In genomic region chr2:189783927-189784867, GRCh38 we compare ENCODE assay signal across 8 cellular contexts. TPM values are rescaled to one million over a fixed set of nuclear protein-coding genes. Genes with fewer than 3 reads are reported as not detected.
DNase-seq lines count a peak whose midpoint lies in the region; ATAC-seq lines count a peak whose summit lies in the region.

TSS of gene ORMDL1 (minus strand) at chr2:189784339. CDS start at chr2:189782595, 1,744 bp downstream.
TSS of gene PMS1 (plus strand) at chr2:189784450. CDS start at chr2:189791810, 7,360 bp downstream.

- H3K4me1 Mint-ChIP-seq in IgD-negative memory B cell: peaks cover 32 to 42% (median 42%) of the 10 kb centered on the region in 3 donors

- H3K9me3 Mint-ChIP-seq in IgD-negative memory B cell: no peaks in the 10 kb centered on the region

- no peaks in the 10 kb centered on the region for H3K27me3 Mint-ChIP-seq in IgD-negative memory B cell

- ATAC-seq in GM21576 (IDR thresholded peaks at IDR 0.05; ENCODE audit: unreplicated experiment): peak; percentile 87

- peak within 1 kb of the TSS; percentile 90 to 98 (median 97) for H3K4me3 Mint-ChIP-seq in IgD-negative memory B cell

- H3K27ac Mint-ChIP-seq in IgD-negative memory B cell: peak within 1 kb of the TSS; percentile 96 to 98 (median 97)

- peaks cover 7% of the 10 kb centered on the region for H3K36me3 Mint-ChIP-seq in IgD-negative memory B cell

- peak; percentile 90 for DNase-seq in DMS153 (lab: John Stamatoyannopoulos, UW)
- peak; percentile 97 for DNase-seq in OCI-M1 (lab: John Stamatoyannopoulos, UW)
- DNase-seq in activated T-cell treated with anti-CD3 and anti-CD28 coated beads for 24 hours (ENCODE audit: low read depth): peak; percentile 93
- DNase-seq in epidermal melanocyte (ENCODE audit: insufficient read length, low spot score): peak; percentile 76
- DNase-seq in middle frontal gyrus (ENCODE audit: extremely low spot score, low spot score): peak; percentile 98
- peak; percentile 86 to 89 for DNase-seq in stimulated activated CD8-positive, alpha-beta memory T cell treated with anti-CD3 and anti-CD28 coated beads, Interleukin-2, amount 100 ng/mL, for 1 hour (ENCODE audit: low read depth in 2 of 2)

RNA-seq across cellular contexts. Expression of gene ORMDL1, which starts in this region (rescaled TPM):
- polyA plus RNA-seq in IgD-negative memory B cell: 72.7 TPM

RNA-seq across cellular contexts. Expression of gene PMS1, which starts in this region (rescaled TPM):
- 20.1 TPM for polyA plus RNA-seq in IgD-negative memory B cell

Comparison
In these comparisons a context has a peak if more than half of its experiments do, and no peak if none do; other contexts are left out.
1. Peak in every context shown above with its lines: DNase-seq and ATAC-seq.